11 cellular contexts compared by ENCODE assay signal in the genomic region with DNA sequence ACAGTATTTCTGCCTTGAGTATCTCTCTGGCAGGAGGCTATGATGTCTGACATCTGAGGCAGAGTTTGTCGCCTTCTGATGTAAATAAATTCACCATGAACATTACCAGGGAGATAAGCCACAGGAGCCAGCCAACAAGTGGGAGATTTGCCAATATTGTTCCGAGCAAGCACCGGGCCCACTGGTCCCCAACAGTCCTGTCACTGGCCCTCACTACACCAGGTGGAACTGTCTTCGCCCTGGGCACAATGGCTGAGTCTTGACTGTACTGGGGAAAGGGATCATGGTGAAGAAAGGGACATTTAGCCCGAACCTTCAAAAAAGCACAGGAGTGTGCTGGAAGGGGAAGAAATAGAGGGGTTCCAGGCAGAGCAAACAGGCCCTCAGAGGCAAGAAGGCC. TPM values are rescaled to one million over a fixed set of nuclear protein-coding genes. Genes with fewer than 3 reads are reported as not detected.
"Had no signal": no experiment of that assay in that cellular context is flagged by ENCODE, and none has a peak within 500 bp of the region (broad histone marks: within the 10 kb centered on the region; RNA-seq: fewer than 3 reads in every experiment).

No MANE protein-coding gene starts in this region.

- H3K36me3 ChIP-seq: HAP-1 had no signal

- H3K9ac ChIP-seq: GM23248 had no signal

- H3K27ac Mint-ChIP-seq: HFFc6 had no signal

- H3K4me3 ChIP-seq: GM23248, HAP-1, K562 had no signal

- H3K9me3 ChIP-seq: HAP-1 had no signal

- FAIRE-seq: H54, HTR-8/SVneo, K562 had no signal

- H2AFZ ChIP-seq: GM23248 had no signal

- H3K4me3 Mint-ChIP-seq: HFFc6 had no signal

- H3K27ac ChIP-seq: GM23248 had no signal

- H3K4me1 ChIP-seq: HAP-1 had no signal

- DNase-seq: GM23248, GOT3, HFFc6, IMR-90, KG1 had no signal

- ATAC-seq: HCT116, K562 had no signal

RNA-seq across cellular contexts. Expression of a gene that starts 57.4 kb away (rescaled TPM):
- total RNA-seq: GM23248, HFFc6, HT-29, IMR-90, K562 had no signal
- polyA plus RNA-seq: GM23248, IMR-90, K562 had no signal
